8 cellular contexts compared by ENCODE assay signal in the genomic region with DNA sequence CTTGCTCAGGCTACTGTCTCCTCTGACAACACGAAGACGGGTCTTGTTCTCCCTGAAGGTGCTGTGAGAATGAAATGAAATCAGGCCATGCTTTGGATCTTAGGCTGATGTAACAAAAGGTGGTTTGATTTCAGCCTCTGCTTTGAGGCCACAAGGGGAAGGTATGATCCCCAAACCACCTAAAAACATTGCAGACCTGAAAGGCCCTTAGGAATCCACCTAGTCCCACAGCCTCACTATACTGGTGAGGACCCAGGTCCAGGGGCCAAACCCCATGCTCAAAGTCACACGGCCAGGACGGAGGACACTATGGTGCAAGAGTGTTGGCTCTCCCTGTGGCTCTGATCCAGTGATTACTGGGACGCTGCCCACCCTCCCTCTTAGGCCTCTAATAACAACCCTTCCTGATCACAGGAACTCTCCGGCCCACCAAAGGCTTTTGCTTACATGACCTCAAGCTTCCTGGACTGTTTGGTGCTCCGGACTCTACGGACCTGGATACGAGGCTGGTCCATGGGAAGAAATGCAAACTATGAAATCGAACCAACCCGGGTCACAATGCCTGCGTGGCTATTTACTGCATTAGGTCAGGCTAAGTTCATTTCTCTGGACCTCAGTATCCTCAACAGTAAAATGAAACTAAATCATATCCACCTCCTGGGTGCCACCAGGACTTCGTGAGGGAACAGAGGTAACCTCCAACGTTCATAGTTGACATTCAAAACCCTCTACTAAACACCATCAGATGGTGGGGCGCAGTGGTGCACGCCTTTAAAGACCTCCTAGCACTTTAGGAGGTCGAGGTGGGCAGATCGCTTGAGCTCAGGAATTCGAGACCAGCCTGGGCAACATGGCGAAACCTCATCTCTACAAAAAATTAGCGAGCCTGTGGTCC. TPM values are rescaled to one million over a fixed set of nuclear protein-coding genes. Genes with fewer than 3 reads are reported as not detected.
DNase-seq lines count a peak whose midpoint lies in the region; ATAC-seq and TF ChIP-seq lines count a peak whose summit lies in the region.

No MANE protein-coding gene starts in this region.

- no peaks in the 10 kb centered on the region for H3K27me3 Mint-ChIP-seq in CD4-positive, CD25-positive, alpha-beta regulatory T cell
- no peaks in the 10 kb centered on the region for H3K27me3 Mint-ChIP-seq in natural killer cell (ENCODE audit: low read depth in 2 of 2)

- ATAC-seq in CD4-positive, CD25-positive, alpha-beta regulatory T cell (ENCODE audit: low read depth in 2 of 2) = no peak
- ATAC-seq in natural killer cell (no peak), GM18873 (IDR thresholded peaks at IDR 0.05; ENCODE audit: low FRiP score, unreplicated experiment) (no peak)

- peaks cover 62% of the 10 kb centered on the region for H3K4me1 ChIP-seq in CD4-positive, CD25-positive, alpha-beta regulatory T cell (ENCODE audit: control insufficient read depth, insufficient read depth, low read length, poor library complexity, severe bottlenecking)
- H3K4me1 ChIP-seq in duodenal mucosa (ENCODE audit: control insufficient read depth in 1 of 2, insufficient read depth in 2 of 2, low read length in 2 of 2) = peaks cover 41 to 55% of the 10 kb centered on the region in 2 donors

- peak overlapping the region; percentile 88 for H3K4me3 ChIP-seq in CD4-positive, CD25-positive, alpha-beta regulatory T cell (ENCODE audit: low read depth, low read length)
- peak overlapping the region; percentile 93 to 98 for H3K4me3 ChIP-seq in duodenal mucosa (ENCODE audit: low read depth in 1 of 2, low read length in 2 of 2)

- H3K4me3 Mint-ChIP-seq in CD4-positive, CD25-positive, alpha-beta regulatory T cell = peak overlapping the region; percentile 90 to 100 (median 96)
- peak overlapping the region; percentile 88 for H3K4me3 Mint-ChIP-seq in natural killer cell

- H3K27me3 ChIP-seq in CD4-positive, CD25-positive, alpha-beta regulatory T cell (ENCODE audit: control insufficient read depth, insufficient read depth, low read length) = no peaks in the 10 kb centered on the region
- H3K27me3 ChIP-seq in duodenal mucosa (ENCODE audit: control insufficient read depth in 1 of 2, insufficient read depth in 2 of 2, low read length in 2 of 2) = no peaks in the 10 kb centered on the region

- peaks cover 22 to 70% (median 50%) of the 10 kb centered on the region in 4 donors for H3K4me1 Mint-ChIP-seq in CD4-positive, CD25-positive, alpha-beta regulatory T cell
- H3K4me1 Mint-ChIP-seq in natural killer cell = peaks cover 54 to 71% of the 10 kb centered on the region in 2 donors

- peak overlapping the region; percentile 96 to 97 for H3K9ac ChIP-seq in duodenal mucosa (ENCODE audit: low read depth in 1 of 2, low read length in 2 of 2)

- H3K36me3 ChIP-seq in CD4-positive, CD25-positive, alpha-beta regulatory T cell (ENCODE audit: control insufficient read depth, insufficient read depth, low read length) = peaks cover 9% of the 10 kb centered on the region
- H3K36me3 ChIP-seq in duodenal mucosa (ENCODE audit: control insufficient read depth in 1 of 2, insufficient read depth in 2 of 2, low read length in 2 of 2) = peaks cover 0 to 22% of the 10 kb centered on the region in 2 donors

- H3K9me3 Mint-ChIP-seq in CD4-positive, CD25-positive, alpha-beta regulatory T cell = peaks cover 0 to 2% (median 0%) of the 10 kb centered on the region in 7 donors
- no peaks in the 10 kb centered on the region for H3K9me3 Mint-ChIP-seq in natural killer cell

- DNase-seq in CD4-positive, CD25-positive, alpha-beta regulatory T cell = peak in 1 of 3 donors; percentile 22
- DNase-seq in NCI-H460 (ENCODE audit: extremely low read depth, low read depth) = peak; percentile 23
- DNase-seq in natural killer cell = no peak
- no peak for DNase-seq in DMS153 (lab: John Stamatoyannopoulos, UW)
- DNase-seq in cerebellum (ENCODE audit: low spot score) = no peak
- DNase-seq in COLO829 (ENCODE audit: low spot score) = no peak

- H3K27ac Mint-ChIP-seq in CD4-positive, CD25-positive, alpha-beta regulatory T cell = peak overlapping the region; percentile 89 to 97 (median 94)
- peak overlapping the region; percentile 77 to 81 for H3K27ac Mint-ChIP-seq in natural killer cell

- peak overlapping the region; percentile 80 for H3K27ac ChIP-seq in CD4-positive, CD25-positive, alpha-beta regulatory T cell (ENCODE audit: insufficient read depth, low read length, poor library complexity, severe bottlenecking)
- peak overlapping the region; percentile 23 for H3K27ac ChIP-seq in duodenal mucosa (ENCODE audit: low read depth, low read length)

- peaks cover 0 to under 1% of the 10 kb centered on the region in 2 experiments for H3K9me3 ChIP-seq in CD4-positive, CD25-positive, alpha-beta regulatory T cell (ENCODE audit: control insufficient read depth in 2 of 2, low read length in 2 of 2)
- H3K9me3 ChIP-seq in duodenal mucosa (ENCODE audit: control insufficient read depth in 1 of 2, low read length in 2 of 2) = no peaks in the 10 kb centered on the region

- no peak for TF ChIP-seq CTCF in natural killer cell (IDR thresholded peaks at IDR 0.05)

- H3K36me3 Mint-ChIP-seq in CD4-positive, CD25-positive, alpha-beta regulatory T cell = peaks cover 22% of the 10 kb centered on the region
- H3K36me3 Mint-ChIP-seq in natural killer cell = no peaks in the 10 kb centered on the region

- intact Hi-C loops in natural killer cell (cut with micrococcal nuclease) = no loop called here

RNA-seq across cellular contexts. Expression of a gene that starts 1.5 kb away (rescaled TPM):
- total RNA-seq in CD4-positive, CD25-positive, alpha-beta regulatory T cell = 58.3 TPM
- 1 to 10 TPM; 4.6 to 7.8 (median 5.7) TPM for polyA plus RNA-seq in CD4-positive, CD25-positive, alpha-beta regulatory T cell
- total RNA-seq in NCI-H460 (2014; rRNA removed; shearing (Covaris generic)) = 42.3 and 58.9 TPM in 2 replicates
- polyA plus RNA-seq in NCI-H460 (2014; cell fraction: nucleus; rRNA removed) = 62.0 and 78.4 TPM in 2 replicates
- total RNA-seq in natural killer cell (100 to 1,000 TPM in 1 of 3 donors, 10 to 100 TPM in 2; 50.4 to 100 (median 74.5) TPM), cerebellum (6.3 TPM)

RNA-seq across cellular contexts. Expression of a gene that starts 48.5 kb away (rescaled TPM):
- 19.3 TPM for total RNA-seq in CD4-positive, CD25-positive, alpha-beta regulatory T cell
- polyA plus RNA-seq in CD4-positive, CD25-positive, alpha-beta regulatory T cell = 10 to 100 TPM; 15.4 to 21.4 (median 17.9) TPM
- total RNA-seq in NCI-H460 (2014; rRNA removed; shearing (Covaris generic)) = 19.8 and 20.7 TPM in 2 replicates
- polyA plus RNA-seq in NCI-H460 (2014; cell fraction: nucleus; rRNA removed) = 13.4 and 15.3 TPM in 2 replicates
- 10 to 100 TPM; 18.6 to 23.8 (median 20.6) TPM for total RNA-seq in natural killer cell
- total RNA-seq in cerebellum = 16.8 TPM
